ENCODE assay signal across 1 cellular context in genomic region chr1:43587594-43587993, GRCh38.
TF ChIP-seq lines count a peak whose summit lies in the region.

No MANE protein-coding gene starts in this region.

TF ChIP-seq in HepG2, 621 proteins besides CTCF, POLR2A, EP300 and RAD21:
- TF ChIP-seq CHCHD3 (CRISPR knock-in tag; IDR thresholded peaks at IDR 0.05) (no peak), ZMYM4 (CRISPR knock-in tag; IDR thresholded peaks at IDR 0.05) (no peak), SNRNP70 (IDR thresholded peaks at IDR 0.05; ENCODE audit: low read depth, low read length) (no peak), ZNF468 (CRISPR knock-in tag; IDR thresholded peaks at IDR 0.05) (no peak), ZBTB1 (CRISPR knock-in tag; IDR thresholded peaks at IDR 0.05; ENCODE audit: borderline replicate concordance) (no peak), JUND (CRISPR knock-in tag; IDR thresholded peaks at IDR 0.05) (no peak), ZNF777 (CRISPR knock-in tag; IDR thresholded peaks at IDR 0.05) (no peak), ZNF674 (CRISPR knock-in tag; IDR thresholded peaks at IDR 0.05; ENCODE audit: low read depth) (no peak), HMGA1 (CRISPR knock-in tag; conservative IDR thresholded peaks at IDR 0.05) (no peak), ZNF30 (CRISPR knock-in tag; IDR thresholded peaks at IDR 0.05) (no peak), PCBP1 (IDR thresholded peaks at IDR 0.05; ENCODE audit: borderline replicate concordance, low read depth, low read length) (no peak)
- TF ChIP-seq, protein P1, sequence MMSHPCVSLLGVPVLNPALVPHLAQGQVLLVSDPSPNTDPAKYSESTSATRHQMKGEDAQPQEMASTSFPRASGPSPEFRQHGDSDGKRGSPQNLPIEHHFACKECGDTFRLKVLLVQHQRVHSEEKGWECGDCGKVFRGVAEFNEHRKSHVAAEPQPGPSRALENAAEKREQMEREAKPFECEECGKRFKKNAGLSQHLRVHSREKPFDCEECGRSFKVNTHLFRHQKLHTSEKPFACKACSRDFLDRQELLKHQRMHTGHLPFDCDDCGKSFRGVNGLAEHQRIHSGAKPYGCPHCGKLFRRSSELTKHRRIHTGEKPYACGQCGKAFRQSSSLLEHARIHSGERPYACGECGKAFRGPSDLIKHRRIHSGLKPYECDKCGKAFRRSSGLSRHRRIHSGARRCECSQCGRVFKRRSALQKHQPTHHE (CRISPR knock-in tag; IDR thresholded peaks at IDR 0.05; ENCODE audit: borderline replicate concordance): no peak
- TF ChIP-seq, protein P2, sequence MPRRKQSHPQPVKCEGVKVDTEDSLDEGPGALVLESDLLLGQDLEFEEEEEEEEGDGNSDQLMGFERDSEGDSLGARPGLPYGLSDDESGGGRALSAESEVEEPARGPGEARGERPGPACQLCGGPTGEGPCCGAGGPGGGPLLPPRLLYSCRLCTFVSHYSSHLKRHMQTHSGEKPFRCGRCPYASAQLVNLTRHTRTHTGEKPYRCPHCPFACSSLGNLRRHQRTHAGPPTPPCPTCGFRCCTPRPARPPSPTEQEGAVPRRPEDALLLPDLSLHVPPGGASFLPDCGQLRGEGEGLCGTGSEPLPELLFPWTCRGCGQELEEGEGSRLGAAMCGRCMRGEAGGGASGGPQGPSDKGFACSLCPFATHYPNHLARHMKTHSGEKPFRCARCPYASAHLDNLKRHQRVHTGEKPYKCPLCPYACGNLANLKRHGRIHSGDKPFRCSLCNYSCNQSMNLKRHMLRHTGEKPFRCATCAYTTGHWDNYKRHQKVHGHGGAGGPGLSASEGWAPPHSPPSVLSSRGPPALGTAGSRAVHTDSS (CRISPR knock-in tag; conservative IDR thresholded peaks at IDR 0.05): no peak
TF ChIP-seq in HepG2: peak in this region for 0.
